In the genomic region with DNA sequence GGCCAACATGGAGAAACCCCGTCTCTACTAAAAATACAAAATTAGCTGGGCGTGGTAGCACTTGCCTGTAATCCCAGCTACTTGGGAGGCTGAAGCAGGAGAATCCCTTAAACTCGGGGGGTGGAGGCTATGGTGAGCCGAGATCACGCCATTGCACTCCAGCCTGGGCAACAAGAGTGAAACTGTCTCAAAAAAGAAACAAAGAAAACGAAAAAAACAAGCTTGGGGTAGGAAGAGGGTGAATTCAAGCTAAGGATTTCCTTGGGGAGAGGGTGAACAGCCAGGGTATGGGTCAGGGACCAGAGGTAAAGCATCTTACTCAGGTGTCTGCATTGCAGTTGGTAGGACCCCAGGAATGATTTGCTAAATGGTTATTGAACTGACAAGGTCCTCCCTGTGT, we compare ENCODE assay signal across 2 cellular contexts. TPM values are rescaled to one million over a fixed set of nuclear protein-coding genes. Genes with fewer than 3 reads are reported as not detected.
"Had no signal": no experiment of that assay in that cellular context is flagged by ENCODE, and none has a peak within 500 bp of the region (broad histone marks: within the 10 kb centered on the region; RNA-seq: fewer than 3 reads in every experiment).

No MANE protein-coding gene starts in this region.

RNA-seq across cellular contexts. Expression of a gene that starts 35.5 kb away (rescaled TPM):
- total RNA-seq: G401, GM12878 had no signal
- polyA plus RNA-seq: GM12878 had no signal
